26 cellular contexts compared by ENCODE assay signal in genomic region chr11:119531623-119532022, GRCh38.
DNase-seq lines count a peak whose midpoint lies in the region; ATAC-seq, FAIRE-seq and TF ChIP-seq lines count a peak whose summit lies in the region.
"Had no signal": no experiment of that assay in that cellular context is flagged by ENCODE, and none has a peak within 500 bp of the region (broad histone marks: within the 10 kb centered on the region; RNA-seq: fewer than 3 reads in every experiment).

No MANE protein-coding gene starts in this region.

- TF ChIP-seq CTCF in CD14-positive monocyte (IDR thresholded peaks at IDR 0.05) (no peak), H1 (IDR thresholded peaks at IDR 0.05; ENCODE audit: control extremely low read depth in 1 of 3, insufficient read depth in 1 of 3, low read depth in 1 of 3, low read length in 3 of 3) (no peak)

- CTCF ChIA-PET in H1 (lab: Charles Lee; ENCODE audit: partially characterized antibody) = interaction anchor here (1.1 to 12.1 kb wide), 9 partner anchors 9 to 208 kb away, joined by 3 to 160 read pairs (median 14); no protein-coding TSS in a partner anchor
- CTCF ChIA-PET in activated CD4-positive, alpha-beta T cell treated with anti-CD3 and anti-CD28 coated beads, Interleukin-2, amount 10 ng/mL, durations not matched to agents 7 days and 5 days (lab: Charles Lee) = no interaction called here

- peaks cover 0 to 10% (median 5%) of the 10 kb centered on the region in 7 donors for H3K9me3 Mint-ChIP-seq in CD14-positive monocyte
- H3K9me3 Mint-ChIP-seq in activated CD4-positive, alpha-beta T cell treated with anti-CD3 and anti-CD28 coated beads, Interleukin-2, amount 10 ng/mL, durations not matched to agents 7 days and 5 days = no peaks in the 10 kb centered on the region

- H3K4me1 Mint-ChIP-seq in CD14-positive monocyte = peaks cover 50% of the 10 kb centered on the region
- H3K4me1 Mint-ChIP-seq in activated CD4-positive, alpha-beta T cell treated with anti-CD3 and anti-CD28 coated beads, Interleukin-2, amount 10 ng/mL, durations not matched to agents 7 days and 5 days = no peaks in the 10 kb centered on the region

- H3K4me3 Mint-ChIP-seq in CD14-positive monocyte = no peak overlapping the region
- H3K4me3 Mint-ChIP-seq in activated CD4-positive, alpha-beta T cell treated with anti-CD3 and anti-CD28 coated beads, Interleukin-2, amount 10 ng/mL, durations not matched to agents 7 days and 5 days = no peak overlapping the region

- no peaks in the 10 kb centered on the region for H4K20me1 ChIP-seq in H1 (replicated peaks in 1 of 2; ENCODE audit: control insufficient read depth in 1 of 2, insufficient read depth in 2 of 2, low read length in 2 of 2)

- H2BK20ac ChIP-seq in H1 (ENCODE audit: low read length) = no peak overlapping the region

- no peak overlapping the region for H3K27ac Mint-ChIP-seq in CD14-positive monocyte
- no peak overlapping the region for H3K27ac Mint-ChIP-seq in activated CD4-positive, alpha-beta T cell treated with anti-CD3 and anti-CD28 coated beads, Interleukin-2, amount 10 ng/mL, durations not matched to agents 7 days and 5 days

- H3K23me2 ChIP-seq in H1 (ENCODE audit: low read depth, low read length) = no peaks in the 10 kb centered on the region

- 91% methylated on average over 8 of the region's 8 CpGs; no CpG with 5 or more reads in 1 of the 2 experiments for WGBS in H1 (ENCODE audit: extremely low coverage in 1 of 2, insufficient coverage in 1 of 2, insufficient read length in 1 of 2, insufficient replicate concordance in 2 of 2, low coverage in 1 of 2, low lambda C conversion rate in 2 of 2, missing lambda C conversion rate in 1 of 2), 2 experiments
- WGBS in neuronal stem cell (ENCODE audit: extremely low coverage in 2 of 2, insufficient read length in 2 of 2, insufficient replicate concordance in 1 of 2), 2 donors = no CpG with 5 or more reads among the region's 8 CpGs

- intact Hi-C loops in CD14-positive monocyte (cut with micrococcal nuclease) = no loop called here

- H2BK120ac ChIP-seq in H1 (replicated peaks; ENCODE audit: low read depth, low read length) = no peak overlapping the region
- no peak overlapping the region for H2BK120ac ChIP-seq in neuronal stem cell (ENCODE audit: low read depth, low read length)

- H2AK5ac ChIP-seq in H1 (ENCODE audit: low read depth, low read length) (peak overlapping the region; percentile 39; the same call in 1 of the 2 replicates), neuronal stem cell (ENCODE audit: low read depth, low read length) (peak overlapping the region; percentile 35)

- no peak for TF ChIP-seq RAD21 in H1 (IDR thresholded peaks at IDR 0.05 in 1 of 2, conservative IDR thresholded peaks at IDR 0.05 in 1 of 2; ENCODE audit: low read depth in 2 of 2, low read length in 2 of 2)

- no peak overlapping the region for H3K4me3 ChIP-seq in H1 (ENCODE audit: extremely low read depth in 1 of 4, insufficient read depth in 2 of 4, low read depth in 3 of 4, low read length in 4 of 4)
- no peak overlapping the region for H3K4me3 ChIP-seq in neuronal stem cell (ENCODE audit: low read length in 2 of 2)
- H3K4me3 ChIP-seq: PC-9, SJSA1 had no signal

- H4K5ac ChIP-seq in H1 (ENCODE audit: insufficient read length, low read depth, low read length) = no peak overlapping the region

- H2AFZ ChIP-seq in H1 (ENCODE audit: low read length) (no peak overlapping the region), neuronal stem cell (ENCODE audit: low read length) (no peak overlapping the region)
- H2AFZ ChIP-seq: PC-9 had no signal

- no peak overlapping the region for H3K56ac ChIP-seq in H1 (replicated peaks; ENCODE audit: insufficient read length, low read depth, low read length)

- H3K4me1 ChIP-seq in H1 (replicated peaks in 1 of 4; ENCODE audit: control insufficient read depth in 3 of 4, insufficient read depth in 4 of 4, low read length in 3 of 4) (peaks cover 0 to 6% (median under 1%) of the 10 kb centered on the region in 4 experiments; a peak in 2 of 7 replicates), neuronal stem cell (ENCODE audit: control insufficient read depth in 2 of 2, insufficient read depth in 1 of 2, low read depth in 1 of 2, low read length in 2 of 2) (peaks cover 4 to 7% of the 10 kb centered on the region in 2 donors)
- H3K4me1 ChIP-seq: SJSA1 had no signal

- ATAC-seq in GM18511 (IDR thresholded peaks at IDR 0.05; ENCODE audit: unreplicated experiment) (no peak), HG02623 (IDR thresholded peaks at IDR 0.05; ENCODE audit: unreplicated experiment) (no peak)

- no peak overlapping the region for H3K14ac ChIP-seq in H1 (ENCODE audit: insufficient read length)
- H3K14ac ChIP-seq in neuronal stem cell (ENCODE audit: low read length) = no peak overlapping the region

- H3K18ac ChIP-seq in H1 (ENCODE audit: extremely low read depth, low read length) (no peak overlapping the region), neuronal stem cell (ENCODE audit: low read length) (peak overlapping the region; percentile 71)

- H3K9ac ChIP-seq in H1 (replicated peaks in 1 of 4; ENCODE audit: extremely low read depth in 1 of 4, low read depth in 3 of 4, low read length in 3 of 4) = no peak overlapping the region
- no peak overlapping the region for H3K9ac ChIP-seq in neuronal stem cell (ENCODE audit: low read depth, low read length, poor library complexity)

- H2BK15ac ChIP-seq in H1 (ENCODE audit: low read length) (no peak overlapping the region), neuronal stem cell (ENCODE audit: low read length) (peak overlapping the region; percentile 13)

- H3K36me3 ChIP-seq in H1 (ENCODE audit: control insufficient read depth in 2 of 4, insufficient read depth in 4 of 4, low read length in 3 of 4) = no peaks in the 10 kb centered on the region; a peak in 1 of 8 replicates
- no peaks in the 10 kb centered on the region for H3K36me3 ChIP-seq in neuronal stem cell (replicated peaks in 1 of 2; ENCODE audit: control insufficient read depth in 2 of 2, insufficient read depth in 2 of 2, low read length in 2 of 2)
- H3K36me3 ChIP-seq: SJSA1 had no signal

- no peaks in the 10 kb centered on the region for H3K9me3 ChIP-seq in H1 (ENCODE audit: insufficient read depth in 2 of 2, low read depth in 1 of 2, low read length in 1 of 2)
- no peaks in the 10 kb centered on the region for H3K9me3 ChIP-seq in neuronal stem cell (replicated peaks in 1 of 2; ENCODE audit: control insufficient read depth in 2 of 2, insufficient read depth in 1 of 2, low read depth in 1 of 2, low read length in 2 of 2)
- H3K9me3 ChIP-seq: SJSA1 had no signal

- H3K27me3 Mint-ChIP-seq in CD14-positive monocyte (ENCODE audit: low read depth in 3 of 3) = peaks cover 0 to 3% (median 2%) of the 10 kb centered on the region in 3 donors
- H3K27me3 Mint-ChIP-seq in activated CD4-positive, alpha-beta T cell treated with anti-CD3 and anti-CD28 coated beads, Interleukin-2, amount 10 ng/mL, durations not matched to agents 7 days and 5 days = peaks cover 3% of the 10 kb centered on the region

- no peaks in the 10 kb centered on the region for H3K36me3 Mint-ChIP-seq in CD14-positive monocyte
- H3K36me3 Mint-ChIP-seq in activated CD4-positive, alpha-beta T cell treated with anti-CD3 and anti-CD28 coated beads, Interleukin-2, amount 10 ng/mL, durations not matched to agents 7 days and 5 days (ENCODE audit: low read depth) = no peaks in the 10 kb centered on the region

- H4K91ac ChIP-seq in H1 (replicated peaks; ENCODE audit: insufficient read length, low read length) = no peak overlapping the region
- no peak overlapping the region for H4K91ac ChIP-seq in neuronal stem cell (ENCODE audit: low read depth, low read length, poor library complexity)

- DNase-seq in CD14-positive monocyte (ENCODE audit: low spot score) (peak; percentile 35), COR-L47 (lab: John Stamatoyannopoulos, UW) (peak; percentile 78), H1 (ENCODE audit: low read depth in 1 of 2, low spot score in 2 of 2) (no peak), neuronal stem cell (ENCODE audit: low spot score) (no peak), HUDEP-2 (lab: John Stamatoyannopoulos, UW; ENCODE audit: unreplicated experiment in 76 of 76) (no peak)
- DNase-seq in activated CD4-positive, alpha-beta T cell treated with anti-CD3 and anti-CD28 coated beads, Interleukin-2, amount 10 ng/mL, durations not matched to agents 7 days and 5 days = no peak
- DNase-seq: DMS153, DND-41, H7, KBM-7, NCI-H1417, NCI-H187, NCI-H2081 treated with DMSO at 0.1 percent for 48 hours, NCI-H2171 treated with DMSO at 0.1 percent for 48 hours, NCI-H345, NCI-H510A treated with DMSO at 0.1 percent for 48 hours, NCI-H748 treated with DMSO at 0.1 percent for 48 hours, Right ventricle myocardium superior had no signal

- no peak overlapping the region for H2BK12ac ChIP-seq in H1 (ENCODE audit: low read depth, low read length)
- no peak overlapping the region for H2BK12ac ChIP-seq in neuronal stem cell (ENCODE audit: low read length)

- H2BK5ac ChIP-seq in H1 (ENCODE audit: low read depth, low read length) = no peak overlapping the region
- no peak overlapping the region for H2BK5ac ChIP-seq in neuronal stem cell (ENCODE audit: low read length)

- H4K8ac ChIP-seq in H1 (ENCODE audit: extremely low read depth, insufficient read depth, low read length) = no peak overlapping the region
- H4K8ac ChIP-seq in neuronal stem cell (ENCODE audit: low read depth, low read length) = no peak overlapping the region

- H3K4ac ChIP-seq in H1 (replicated peaks; ENCODE audit: insufficient read length, low read depth, low read length) (no peak overlapping the region), neuronal stem cell (ENCODE audit: low read length) (no peak overlapping the region)

- POLR2A ChIA-PET in H1 (lab: Charles Lee; ENCODE audit: partially characterized antibody) = interaction anchor here (0.7 kb wide), 1 partner anchor 8 kb away, joined by 3 read pairs; no protein-coding TSS in a partner anchor
- POLR2A ChIA-PET in activated CD4-positive, alpha-beta T cell treated with anti-CD3 and anti-CD28 coated beads, Interleukin-2, amount 10 ng/mL, durations not matched to agents 7 days and 5 days (lab: Charles Lee) = no interaction called here

- H3K79me1 ChIP-seq in H1 (ENCODE audit: low read depth, low read length) = no peaks in the 10 kb centered on the region
- no peaks in the 10 kb centered on the region for H3K79me1 ChIP-seq in neuronal stem cell (ENCODE audit: low read depth, low read length)

- no peaks in the 10 kb centered on the region for H3K79me2 ChIP-seq in H1 (ENCODE audit: control insufficient read depth in 1 of 2, insufficient read depth in 2 of 2, low read length in 2 of 2)

- H3K27ac ChIP-seq in H1 (ENCODE audit: low read depth, low read length) (no peak overlapping the region), neuronal stem cell (replicated peaks; ENCODE audit: low read length) (no peak overlapping the region)
- H3K27ac ChIP-seq: C4-2B, PC-9, SJSA1 had no signal

- H3K27me3 ChIP-seq in H1 (replicated peaks in 1 of 4; ENCODE audit: control insufficient read depth in 3 of 4, extremely low read depth in 1 of 4, insufficient read depth in 3 of 4, low read length in 3 of 4) (no peaks in the 10 kb centered on the region), neuronal stem cell (ENCODE audit: control insufficient read depth in 3 of 3, insufficient read depth in 3 of 3, low read depth in 1 of 3, low read length in 3 of 3) (peaks cover 0 to 50% (median 0%) of the 10 kb centered on the region in 3 experiments)
- H3K27me3 ChIP-seq: SJSA1 had no signal

- H3K23ac ChIP-seq in H1 (ENCODE audit: insufficient read length) (no peak overlapping the region), neuronal stem cell (ENCODE audit: low read depth, low read length, poor library complexity) (no peak overlapping the region)

- no peak for TF ChIP-seq POLR2A in H1 (IDR thresholded peaks at IDR 0.05; ENCODE audit: control extremely low read depth in 1 of 2, low read depth in 2 of 2, low read length in 2 of 2)

- TF ChIP-seq EP300 in H1 (IDR thresholded peaks at IDR 0.05; ENCODE audit: borderline replicate concordance in 1 of 2, low read depth in 2 of 2, low read length in 2 of 2) = no peak

- no peak overlapping the region for H3K4me2 ChIP-seq in H1 (ENCODE audit: insufficient read depth in 1 of 2, low read depth in 2 of 2, low read length in 2 of 2)
- no peak overlapping the region for H3K4me2 ChIP-seq in neuronal stem cell (ENCODE audit: insufficient read depth, low read length, poor library complexity, severe bottlenecking)
- H3K4me2 ChIP-seq: PC-9 had no signal

- FAIRE-seq in H1 (lab: Jason Lieb, UNC) = no peak
- FAIRE-seq: GM12892, GM19239, HTR-8/SVneo had no signal

Comparison
In these comparisons a context has a peak if more than half of its experiments do, and no peak if none do; other contexts are left out.
1. DNase-seq: peak in CD14-positive monocyte (single experiment) and COR-L47 (single experiment); none in H1 (0 of 2), neuronal stem cell (single experiment), activated CD4-positive, alpha-beta T cell treated with anti-CD3 and anti-CD28 coated beads, Interleukin-2, amount 10 ng/mL, durations not matched to agents 7 days and 5 days (single experiment) and HUDEP-2 (0 of 76).